In the genomic region with DNA sequence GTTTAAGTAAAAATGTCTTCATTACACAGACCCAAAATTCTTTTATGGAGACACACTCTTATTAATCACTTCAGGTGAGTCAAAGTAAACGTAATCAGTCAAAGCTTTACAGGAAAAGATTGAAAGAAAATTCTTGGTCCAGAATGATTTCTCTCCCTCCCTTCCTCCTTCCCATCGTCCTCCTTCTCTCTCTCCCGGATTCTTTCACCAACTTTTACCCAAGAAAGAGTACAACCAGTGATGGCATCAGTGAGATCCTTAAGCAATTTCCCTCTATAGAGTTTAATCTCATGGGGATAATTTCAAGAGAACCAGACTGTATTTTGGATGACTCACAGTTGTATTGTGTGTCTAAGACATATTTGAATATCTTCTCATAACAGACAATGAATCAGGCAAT, we compare ENCODE assay signal across 15 cellular contexts.
A peak's percentile ranks its signal among the peaks of the same experiment; 100 is the strongest.
DNase-seq lines count a peak whose midpoint lies in the region; ATAC-seq and TF ChIP-seq lines count a peak whose summit lies in the region.
"Had no signal": no experiment of that assay in that cellular context is flagged by ENCODE, and none has a peak within 500 bp of the region (broad histone marks: within the 10 kb centered on the region; RNA-seq: fewer than 3 reads in every experiment).

No MANE protein-coding gene starts in this region.

- intact Hi-C loops in esophagus muscularis mucosa (cut with DNase I): no loop called here

- ATAC-seq in RWPE2 (ENCODE audit: low read depth): peak; percentile 88
- no peak for ATAC-seq in GM21381 (IDR thresholded peaks at IDR 0.05; ENCODE audit: unreplicated experiment)
- ATAC-seq: left lobe of liver had no signal

- H3K27me3 ChIP-seq in RWPE2 (ENCODE audit: insufficient read depth, poor library complexity, severe bottlenecking) (no peaks in the 10 kb centered on the region), esophagus muscularis mucosa (no peaks in the 10 kb centered on the region)

- TF ChIP-seq EP300 in esophagus muscularis mucosa (IDR thresholded peaks at IDR 0.05): no peak

- no peaks in the 10 kb centered on the region for H3K36me3 ChIP-seq in RWPE2 (ENCODE audit: low read depth)
- no peaks in the 10 kb centered on the region for H3K36me3 ChIP-seq in esophagus muscularis mucosa

- peak overlapping the region; percentile 91 for H3K27ac ChIP-seq in RWPE2 (ENCODE audit: poor library complexity, severe bottlenecking)
- H3K27ac ChIP-seq in esophagus muscularis mucosa (replicated peaks in 1 of 4): no peak overlapping the region
- H3K27ac ChIP-seq: C4-2B, hepatocyte had no signal

- no peak for TF ChIP-seq POLR2A in esophagus muscularis mucosa (IDR thresholded peaks at IDR 0.05; ENCODE audit: low read depth)

- WGBS in esophagus muscularis mucosa: 79% methylated on average over 3 of the region's 3 CpGs

- no peak overlapping the region for H3K4me3 ChIP-seq in RWPE2 (ENCODE audit: severe bottlenecking)
- no peak overlapping the region for H3K4me3 ChIP-seq in esophagus muscularis mucosa
- H3K4me3 ChIP-seq: hepatocyte had no signal

- DNase-seq in EH (ENCODE audit: low read depth) (peak; percentile 21), RWPE2 (ENCODE audit: low spot score) (no peak), fibroblast of gingiva (ENCODE audit: low read depth) (peak; percentile 67), renal cortical epithelial cell (ENCODE audit: low read depth) (peak; percentile 4), esophagus muscularis mucosa (ENCODE audit: extremely low spot score) (no peak), NCI-H345 (lab: John Stamatoyannopoulos, UW) (no peak), islet precursor cell (no peak)
- DNase-seq: activated CD4-positive, CD25-positive, alpha-beta regulatory T cell; activated gamma-delta T cell treated with Interleukin-2 at 50 U/mL for 16 hours; NCI-H1436 treated with DMSO at 0.1 percent for 48 hours; OCI-M1 had no signal

- no peaks in the 10 kb centered on the region for H3K9me3 ChIP-seq in RWPE2 (ENCODE audit: severe bottlenecking)
- H3K9me3 ChIP-seq in esophagus muscularis mucosa: no peaks in the 10 kb centered on the region

- peaks cover 17% of the 10 kb centered on the region for H3K4me1 ChIP-seq in RWPE2 (ENCODE audit: insufficient read depth, poor library complexity, severe bottlenecking)
- no peaks in the 10 kb centered on the region for H3K4me1 ChIP-seq in esophagus muscularis mucosa

- TF ChIP-seq CTCF in RWPE2 (IDR thresholded peaks at IDR 0.05; ENCODE audit: poor library complexity, severe bottlenecking) (no peak), esophagus muscularis mucosa (IDR thresholded peaks at IDR 0.05) (no peak)

Comparison
In these comparisons a context has a peak if more than half of its experiments do, and no peak if none do; other contexts are left out.
1. DNase-seq: peak in EH (single experiment), fibroblast of gingiva (single experiment) and renal cortical epithelial cell (single experiment); none in RWPE2 (single experiment), esophagus muscularis mucosa (single experiment), NCI-H345 (single experiment) and islet precursor cell (single experiment).